ENCODE assay signal across 1 cellular context in the genomic region with DNA sequence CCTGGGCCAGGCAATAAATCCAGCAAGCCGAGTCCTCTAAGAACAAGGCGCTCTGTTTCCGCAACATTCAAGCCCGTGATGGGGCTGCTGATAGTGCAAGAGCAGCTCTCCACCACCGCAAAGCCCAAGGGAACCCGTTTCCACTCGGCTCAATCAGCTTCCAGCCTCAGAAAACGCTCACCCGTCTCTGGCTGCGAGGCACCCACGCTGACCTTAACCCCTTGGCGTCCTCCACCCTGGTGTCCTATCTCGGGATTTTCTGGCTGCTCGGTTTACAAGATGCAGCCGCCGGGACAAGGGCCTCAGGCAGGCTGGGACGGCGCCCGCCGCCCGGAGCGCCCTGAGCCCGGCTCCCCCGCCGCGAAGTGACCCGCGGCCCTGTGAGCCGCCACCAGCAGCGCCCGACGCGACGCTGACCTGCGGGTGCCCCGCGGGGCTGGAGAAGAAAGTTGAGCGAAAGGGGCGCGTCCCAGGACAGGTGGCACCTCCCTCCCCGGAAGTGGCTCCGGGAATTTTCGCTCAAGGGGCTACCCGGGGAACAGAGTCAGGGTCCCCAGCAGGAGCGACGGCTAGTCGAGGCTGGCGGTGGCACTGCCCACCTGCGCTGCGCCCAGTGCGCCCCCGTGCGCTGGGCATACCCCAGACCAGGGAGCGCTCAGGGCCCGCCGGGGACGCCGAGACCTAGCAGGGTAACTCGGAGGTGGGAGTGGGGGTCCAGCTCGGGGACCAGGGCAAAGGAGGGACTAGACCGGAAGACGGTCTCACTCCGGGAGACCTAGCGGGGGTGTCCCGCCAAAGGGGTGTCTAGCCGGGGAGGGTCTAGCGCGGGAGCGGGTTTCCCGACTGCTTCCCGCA.
TF ChIP-seq lines count a peak whose summit lies in the region.

No MANE protein-coding gene starts in this region.

TF ChIP-seq in IMR-90, 13 proteins besides CTCF, POLR2A, EP300 and RAD21 (continued from another document):
- TF ChIP-seq MAZ (IDR thresholded peaks at IDR 0.05; ENCODE audit: borderline replicate concordance, low read depth, low read length) (no peak), BHLHE40 (IDR thresholded peaks at IDR 0.05; ENCODE audit: low read depth, low read length) (no peak)
